ENCODE assay signal across 25 cellular contexts in genomic region chr2:240000671-240001070, GRCh38. TPM values are rescaled to one million over a fixed set of nuclear protein-coding genes. Genes with fewer than 3 reads are reported as not detected.
"Had no signal": no experiment of that assay in that cellular context is flagged by ENCODE, and none has a peak within 500 bp of the region (broad histone marks: within the 10 kb centered on the region; RNA-seq: fewer than 3 reads in every experiment).

No MANE protein-coding gene starts in this region.

- H3K27me3 ChIP-seq: SJSA1 had no signal

- H3K27ac ChIP-seq: HL-60, SJSA1, SK-N-MC had no signal

- H3K9me3 ChIP-seq: SJSA1 had no signal

- DNase-seq: KBM-7, MV-4-11, NCI-H1048, NCI-H1105, NCI-H1417, NCI-H1436 treated with DMSO at 0.1 percent for 48 hours, NCI-H1694, NCI-H187 treated with DMSO at 0.1 percent for 48 hours, NCI-H2029 treated with DMSO at 0.1 percent for 48 hours, NCI-H226, NCI-H446, NCI-H510A, NCI-H524 treated with DMSO at 0.1 percent for 48 hours, NCI-H69, NCI-H774, Right ventricle myocardium superior, RPMI8226, SIG-M5 had no signal

- H3K4me3 ChIP-seq: SJSA1, SK-N-MC had no signal

- H3K4me1 ChIP-seq: SJSA1 had no signal

- FAIRE-seq: HTR-8/SVneo, RCC 7860 had no signal

RNA-seq across cellular contexts. Expression of gene OR6B2, which starts 29.6 kb away (rescaled TPM):
- total RNA-seq: LHCN-M2, MCF 10A, Right ventricle myocardium superior, SJSA1 had no signal

RNA-seq across cellular contexts. Expression of gene OR6B3, which starts 52.6 kb away (rescaled TPM):
- total RNA-seq: LHCN-M2, MCF 10A, Right ventricle myocardium superior, SJSA1 had no signal
